26 cellular contexts compared by ENCODE assay signal in genomic region chr18:35512761-35513160, GRCh38. TPM values are rescaled to one million over a fixed set of nuclear protein-coding genes. Genes with fewer than 3 reads are reported as not detected.
DNase-seq lines count a peak whose midpoint lies in the region; ATAC-seq lines count a peak whose summit lies in the region.
"Had no signal": no experiment of that assay in that cellular context is flagged by ENCODE, and none has a peak within 500 bp of the region (broad histone marks: within the 10 kb centered on the region; RNA-seq: fewer than 3 reads in every experiment).

No MANE protein-coding gene starts in this region.

- H3K27ac Mint-ChIP-seq in activated naive CD8-positive, alpha-beta T cell treated with anti-CD3 and anti-CD28 coated beads, Interleukin-2, amount 50 U/mL, for 24 hours: peak overlapping the region; percentile 22
- no peak overlapping the region for H3K27ac Mint-ChIP-seq in activated naive CD8-positive, alpha-beta T cell treated with anti-CD3 and anti-CD28 coated beads for 36 hours
- H3K27ac Mint-ChIP-seq: activated CD4-positive, alpha-beta T cell treated with anti-CD3 and anti-CD28 coated beads for 36 hours; activated naive CD4-positive, alpha-beta T cell treated with anti-CD3 and anti-CD28 coated beads for 36 hours; CD4-positive, alpha-beta memory T cell; T-cell had no signal

- H2BK12ac ChIP-seq in trophoblast cell (ENCODE audit: low read length): peak overlapping the region; percentile 34

- H2BK120ac ChIP-seq in trophoblast cell (ENCODE audit: insufficient read depth, low read length, poor library complexity): peak overlapping the region; percentile 28

- no peaks in the 10 kb centered on the region for H3K9me3 Mint-ChIP-seq in activated naive CD8-positive, alpha-beta T cell treated with anti-CD3 and anti-CD28 coated beads, Interleukin-2, amount 50 U/mL, for 24 hours
- H3K9me3 Mint-ChIP-seq in activated naive CD8-positive, alpha-beta T cell treated with anti-CD3 and anti-CD28 coated beads for 36 hours: no peaks in the 10 kb centered on the region
- H3K9me3 Mint-ChIP-seq: activated naive CD4-positive, alpha-beta T cell treated with anti-CD3 and anti-CD28 coated beads for 36 hours; CD4-positive, alpha-beta memory T cell; naive B cell; T-cell had no signal

- peak overlapping the region; percentile 4 for H3K14ac ChIP-seq in trophoblast cell (ENCODE audit: low read length)

- H3K4me1 Mint-ChIP-seq in activated naive CD8-positive, alpha-beta T cell treated with anti-CD3 and anti-CD28 coated beads, Interleukin-2, amount 50 U/mL, for 24 hours: peaks cover 3% of the 10 kb centered on the region
- peaks cover 5% of the 10 kb centered on the region for H3K4me1 Mint-ChIP-seq in activated naive CD8-positive, alpha-beta T cell treated with anti-CD3 and anti-CD28 coated beads for 36 hours

- H2BK5ac ChIP-seq in trophoblast cell (ENCODE audit: low read depth, low read length, poor library complexity): peak overlapping the region; percentile 58

- peak overlapping the region; percentile 56 for H4K91ac ChIP-seq in trophoblast cell (ENCODE audit: low read depth, low read length)

- H3K27me3 ChIP-seq in esophagus (ENCODE audit: control insufficient read depth in 1 of 2, insufficient read depth in 2 of 2, low read length in 2 of 2) (no peaks in the 10 kb centered on the region), trophoblast cell (ENCODE audit: insufficient read depth, low read length) (no peaks in the 10 kb centered on the region)
- H3K27me3 ChIP-seq: thyroid gland had no signal

- H3K9me3 ChIP-seq in esophagus (ENCODE audit: control insufficient read depth in 2 of 2, insufficient read depth in 1 of 2, low read depth in 1 of 2, low read length in 1 of 2) (no peaks in the 10 kb centered on the region), trophoblast cell (ENCODE audit: insufficient read depth, low read depth, low read length) (no peaks in the 10 kb centered on the region)
- H3K9me3 ChIP-seq: SJSA1, thyroid gland had no signal

- H3K4me3 ChIP-seq in esophagus (ENCODE audit: low read depth in 1 of 2, low read length in 2 of 2) (no peak overlapping the region), trophoblast cell (ENCODE audit: low read depth, low read length) (no peak overlapping the region), urinary bladder (ENCODE audit: low read depth, low read length) (no peak overlapping the region)
- H3K4me3 ChIP-seq: SJSA1, thyroid gland had no signal

- H3K36me3 ChIP-seq in esophagus (ENCODE audit: control insufficient read depth in 2 of 2, insufficient read depth in 2 of 2, low read length in 1 of 2) (no peaks in the 10 kb centered on the region), trophoblast cell (ENCODE audit: control insufficient read depth in 1 of 2, insufficient read depth in 2 of 2, low read length in 2 of 2) (no peaks in the 10 kb centered on the region), urinary bladder (ENCODE audit: insufficient read depth) (no peaks in the 10 kb centered on the region)
- H3K36me3 ChIP-seq: SJSA1, thyroid gland had no signal

- H3K4me1 ChIP-seq in esophagus (ENCODE audit: control insufficient read depth in 2 of 2, insufficient read depth in 2 of 2, low read length in 1 of 2) (peaks cover 0 to 5% of the 10 kb centered on the region in 2 donors), trophoblast cell (ENCODE audit: control insufficient read depth in 1 of 2, insufficient read depth in 2 of 2, low read length in 2 of 2) (peaks cover 41 to 54% of the 10 kb centered on the region in 2 experiments), urinary bladder (ENCODE audit: insufficient read depth) (no peaks in the 10 kb centered on the region)

- H3K18ac ChIP-seq in trophoblast cell (ENCODE audit: low read length): peak overlapping the region; percentile 1

- 84 to 97% methylated on average over 2 of the region's 2 CpGs for WGBS in esophagus, 2 donors
- WGBS in trophoblast cell (ENCODE audit: extremely low coverage, insufficient coverage, insufficient read length): no CpG with 5 or more reads among the region's 2 CpGs
- WGBS in urinary bladder: 96% methylated on average over 2 of the region's 2 CpGs

- no peak for DNase-seq in activated naive CD8-positive, alpha-beta T cell treated with anti-CD3 and anti-CD28 coated beads, Interleukin-2, amount 50 U/mL, for 24 hours
- DNase-seq in activated naive CD8-positive, alpha-beta T cell treated with anti-CD3 and anti-CD28 coated beads for 36 hours: no peak
- DNase-seq in trophoblast cell (no peak), NCI-H226 (no peak), RKO (ENCODE audit: low spot score) (no peak)
- DNase-seq: activated CD4-positive, alpha-beta T cell treated with anti-CD3 and anti-CD28 coated beads for 36 hours; activated naive CD4-positive, alpha-beta T cell treated with anti-CD3 and anti-CD28 coated beads for 36 hours; activated T-cell treated with anti-CD3 and anti-CD28 coated beads, Interleukin-2, amount 50 U/mL, for 48 hours; AML-193; caudate nucleus; CD4-positive, alpha-beta memory T cell; DMS153; naive B cell; NCI-H1436; NCI-H524 treated with DMSO at 0.1 percent for 48 hours; NK-92 treated with Interleukin-12 subunit alpha and Interleukin-12 subunit beta, amount 100 ng/mL, for 24 hours; stimulated activated CD4-positive, alpha-beta T cell treated with anti-CD3 and anti-CD28 coated beads, Interleukin-4, amount 100 ng/mL, for 4 hours; stimulated activated naive CD8-positive, alpha-beta T cell treated with anti-CD3 and anti-CD28 coated beads, Interleukin-15, Interleukin-2, amounts not matched to agents 100 U/mL and 50 U/mL, for 24 hours; T-cell had no signal

- peak overlapping the region; percentile 11 for H3K4ac ChIP-seq in trophoblast cell (ENCODE audit: low read depth, low read length)

- H3K23ac ChIP-seq in trophoblast cell (ENCODE audit: low read length): no peak overlapping the region

- H3K9ac ChIP-seq in trophoblast cell (ENCODE audit: low read length): no peak overlapping the region

- H4K8ac ChIP-seq in trophoblast cell (ENCODE audit: low read depth, low read length): no peak overlapping the region

- ATAC-seq in activated naive CD8-positive, alpha-beta T cell treated with anti-CD3 and anti-CD28 coated beads, Interleukin-2, amount 50 U/mL, for 24 hours: no peak
- no peak for ATAC-seq in HG03469 (IDR thresholded peaks at IDR 0.05; ENCODE audit: unreplicated experiment)
- ATAC-seq: activated CD4-positive, alpha-beta T cell treated with anti-CD3 and anti-CD28 coated beads for 36 hours; stimulated activated naive CD8-positive, alpha-beta T cell treated with anti-CD3 and anti-CD28 coated beads, Interleukin-15, Interleukin-2, amounts not matched to agents 100 U/mL and 50 U/mL, for 24 hours; T-cell had no signal

- H4K12ac ChIP-seq in trophoblast cell (ENCODE audit: low read depth, low read length): no peak overlapping the region

- H3K27ac ChIP-seq in esophagus (ENCODE audit: low read depth in 2 of 2, low read length in 1 of 2) (peak overlapping the region; percentile 85 to 96), trophoblast cell (ENCODE audit: low read depth, low read length) (peak overlapping the region; percentile 83), urinary bladder (ENCODE audit: low read depth) (peak overlapping the region; percentile 31)
- H3K27ac ChIP-seq: 22Rv1, SJSA1 had no signal

- no peak overlapping the region for H2AFZ ChIP-seq in trophoblast cell (ENCODE audit: insufficient read depth, low read length, poor library complexity)

- H3K79me1 ChIP-seq in trophoblast cell (ENCODE audit: low read length): peaks cover 56% of the 10 kb centered on the region

- H3K27me3 Mint-ChIP-seq in activated naive CD8-positive, alpha-beta T cell treated with anti-CD3 and anti-CD28 coated beads, Interleukin-2, amount 50 U/mL, for 24 hours: no peaks in the 10 kb centered on the region
- no peaks in the 10 kb centered on the region for H3K27me3 Mint-ChIP-seq in activated naive CD8-positive, alpha-beta T cell treated with anti-CD3 and anti-CD28 coated beads for 36 hours
- H3K27me3 Mint-ChIP-seq: activated CD4-positive, alpha-beta T cell treated with anti-CD3 and anti-CD28 coated beads for 36 hours; memory B cell; naive B cell; T-cell had no signal

- no peaks in the 10 kb centered on the region for H3K36me3 Mint-ChIP-seq in activated naive CD8-positive, alpha-beta T cell treated with anti-CD3 and anti-CD28 coated beads, Interleukin-2, amount 50 U/mL, for 24 hours (ENCODE audit: low read depth)
- H3K36me3 Mint-ChIP-seq in activated naive CD8-positive, alpha-beta T cell treated with anti-CD3 and anti-CD28 coated beads for 36 hours: no peaks in the 10 kb centered on the region
- H3K36me3 Mint-ChIP-seq: CD4-positive, alpha-beta memory T cell; memory B cell; T-cell had no signal

- H3K4me3 Mint-ChIP-seq in activated naive CD8-positive, alpha-beta T cell treated with anti-CD3 and anti-CD28 coated beads, Interleukin-2, amount 50 U/mL, for 24 hours: no peak overlapping the region
- H3K4me3 Mint-ChIP-seq in activated naive CD8-positive, alpha-beta T cell treated with anti-CD3 and anti-CD28 coated beads for 36 hours: no peak overlapping the region
- H3K4me3 Mint-ChIP-seq: activated CD4-positive, alpha-beta T cell treated with anti-CD3 and anti-CD28 coated beads for 36 hours; activated naive CD4-positive, alpha-beta T cell treated with anti-CD3 and anti-CD28 coated beads for 36 hours; CD4-positive, alpha-beta memory T cell; memory B cell; T-cell had no signal

- H3K4me2 ChIP-seq in trophoblast cell (ENCODE audit: low read length): no peak overlapping the region

- peak overlapping the region; percentile 33 for H2AK5ac ChIP-seq in trophoblast cell (ENCODE audit: low read length)

- H3K79me2 ChIP-seq in trophoblast cell (ENCODE audit: control insufficient read depth, insufficient read depth, low read length, poor library complexity): peaks cover 6% of the 10 kb centered on the region

RNA-seq across cellular contexts. Expression of gene INO80C, which starts 15.0 kb away (rescaled TPM):
- 10 to 100 TPM; 38.4 to 39.4 TPM for total RNA-seq in activated naive CD8-positive, alpha-beta T cell treated with anti-CD3 and anti-CD28 coated beads for 36 hours
- polyA plus RNA-seq in esophagus: 10 to 100 TPM; 58.3 to 70.6 TPM
- 23.4 and 24.5 TPM in 2 replicates for polyA plus RNA-seq in trophoblast cell (2013)
- 11.5 TPM for total RNA-seq in urinary bladder
- polyA plus RNA-seq in urinary bladder: 14.9 TPM

Comparison
In these comparisons a context has a peak if more than half of its experiments do, and no peak if none do; other contexts are left out.
1. H3K27ac ChIP-seq: peak in every context shown above with its lines; median percentile 90 in esophagus; 83 in trophoblast cell; 31 in urinary bladder.